ENCODE assay signal across 9 cellular contexts in genomic region chr10:107914450-107915276, GRCh38.
DNase-seq lines count a peak whose midpoint lies in the region; ATAC-seq and TF ChIP-seq lines count a peak whose summit lies in the region.
"Had no signal": no experiment of that assay in that cellular context is flagged by ENCODE, and none has a peak within 500 bp of the region (broad histone marks: within the 10 kb centered on the region; RNA-seq: fewer than 3 reads in every experiment).

No MANE protein-coding gene starts in this region.

- POLR2A ChIA-PET in HEK293 (lab: Yijun Ruan, JAX) = no interaction called here

- CTCF ChIA-PET in HEK293 (lab: Yijun Ruan, JAX) = interaction anchor here (0.5 to 0.6 kb wide), 2 partner anchors 49 to 1710 kb away, joined by 3 to 5 read pairs; no protein-coding TSS in a partner anchor

- H3K36me3 ChIP-seq in HEK293 (ENCODE audit: control insufficient read depth in 2 of 2, insufficient read depth in 1 of 2, low read length in 2 of 2) (no peaks in the 10 kb centered on the region), left lung (no peaks in the 10 kb centered on the region), testis (ENCODE audit: low read depth, missing control alignments) (no peaks in the 10 kb centered on the region)

- TF ChIP-seq CTCF in HEK293 (tag by site-specific recombination; IDR thresholded peaks at IDR 0.05) = no peak
- TF ChIP-seq CTCF in chondrocyte (IDR thresholded peaks at IDR 0.05) = no peak
- TF ChIP-seq CTCF in left lung (IDR thresholded peaks at IDR 0.05) = no peak
- TF ChIP-seq CTCF in testis (IDR thresholded peaks at IDR 0.05) = no peak

- H3K27ac ChIP-seq in HEK293 (ENCODE audit: extremely low read depth, low read depth, low read length) (no peak overlapping the region), left lung (no peak overlapping the region), testis (no peak overlapping the region)

- peaks cover 47% of the 10 kb centered on the region for H3K27me3 Mint-ChIP-seq in chondrocyte (ENCODE audit: low read depth)

- H3K4me3 Mint-ChIP-seq in chondrocyte (ENCODE audit: unreplicated experiment) = peak overlapping the region; percentile 31
- H3K4me3 Mint-ChIP-seq: immature natural killer cell had no signal

- H3K9me3 ChIP-seq in HEK293 (ENCODE audit: control insufficient read depth, insufficient read depth, low read depth, low read length) (no peaks in the 10 kb centered on the region), left lung (peaks cover 0 to 2% of the 10 kb centered on the region in 2 donors), testis (no peaks in the 10 kb centered on the region)

- intact Hi-C loops in left lung (cut with DNase I) (no loop called here), testis (cut with DNase I; ENCODE audit: low total_unique reads) (no loop called here)

- H3K27me3 ChIP-seq in left lung = peaks cover 7 to 28% of the 10 kb centered on the region in 2 donors
- H3K27me3 ChIP-seq in testis = no peaks in the 10 kb centered on the region

- H3K9me3 Mint-ChIP-seq in chondrocyte (ENCODE audit: low read depth) = peaks cover 10% of the 10 kb centered on the region

- no peaks in the 10 kb centered on the region for H3K36me3 Mint-ChIP-seq in chondrocyte (ENCODE audit: low read depth)

- H3K4me1 ChIP-seq in HEK293 (ENCODE audit: control insufficient read depth, insufficient read depth, low read length) = no peaks in the 10 kb centered on the region
- H3K4me1 ChIP-seq in left lung = no peaks in the 10 kb centered on the region
- H3K4me1 ChIP-seq in testis = peaks cover 8% of the 10 kb centered on the region

- no peak overlapping the region for H3K27ac Mint-ChIP-seq in chondrocyte (ENCODE audit: unreplicated experiment)
- H3K27ac Mint-ChIP-seq: immature natural killer cell had no signal

- peak overlapping the region; percentile 43 for H3K4me3 ChIP-seq in HEK293 (ENCODE audit: low read depth, low read length)
- peak overlapping the region; percentile 13 to 27 for H3K4me3 ChIP-seq in left lung
- H3K4me3 ChIP-seq in testis = peak overlapping the region; percentile 31 to 65

- TF ChIP-seq POLR2A in testis (IDR thresholded peaks at IDR 0.05) (no peak), GM18505 (IDR thresholded peaks at IDR 0.05; ENCODE audit: borderline replicate concordance, extremely low read depth, insufficient read depth, insufficient read length) (no peak)

- H3K4me1 Mint-ChIP-seq in chondrocyte (ENCODE audit: low read depth) = peaks cover 6% of the 10 kb centered on the region
- H3K4me1 Mint-ChIP-seq: immature natural killer cell had no signal

- WGBS in testis, 2 donors = 0 to 1% methylated on average over 3 to 50 of the region's 79 CpGs

- ATAC-seq in left lung (peak; percentile 87), GM18519 (IDR thresholded peaks at IDR 0.05; ENCODE audit: low FRiP score, unreplicated experiment) (no peak), HG03175 (IDR thresholded peaks at IDR 0.05; ENCODE audit: unreplicated experiment) (no peak), GM18505 (IDR thresholded peaks at IDR 0.05; ENCODE audit: unreplicated experiment) (no peak)

- DNase-seq in chondrocyte (ENCODE audit: low spot score) (no peak), left lung (peak in 1 of 2 donors; percentile 69), testis (peak; percentile 34)
- DNase-seq in stimulated activated CD4-positive, alpha-beta T cell treated with anti-CD3 and anti-CD28 coated beads, Interleukin-2, amount 100 ng/mL, for 48 hours = no peak
- DNase-seq: immature natural killer cell had no signal

TF ChIP-seq in HEK293, 187 proteins besides CTCF, POLR2A, EP300 and RAD21:
- TF ChIP-seq ZNF670 (tag by site-specific recombination; IDR thresholded peaks at IDR 0.05; ENCODE audit: low read depth) (no peak), ZFHX2 (tag by site-specific recombination; conservative IDR thresholded peaks at IDR 0.05) (peak; percentile 26; the same call in 1 of the 2 replicates)
